ENCODE assay signal across 27 cellular contexts in genomic region chr6:141313986-141314385, GRCh38.
DNase-seq lines count a peak whose midpoint lies in the region; ATAC-seq and TF ChIP-seq lines count a peak whose summit lies in the region.
"Had no signal": no experiment of that assay in that cellular context is flagged by ENCODE, and none has a peak within 500 bp of the region (broad histone marks: within the 10 kb centered on the region; RNA-seq: fewer than 3 reads in every experiment).

No MANE protein-coding gene starts in this region.

- H3K4me3 ChIP-seq in ACC112 (ENCODE audit: low read depth, low read length): no peak overlapping the region
- H3K4me3 ChIP-seq: breast epithelium, pancreas, sigmoid colon, SJSA1, transverse colon had no signal

- H3K79me2 ChIP-seq in ACC112 (ENCODE audit: control insufficient read depth, insufficient read depth, low read length, unreplicated experiment): no peaks in the 10 kb centered on the region

- H3K36me3 ChIP-seq in ACC112 (ENCODE audit: insufficient read depth, low read length): no peaks in the 10 kb centered on the region
- H3K36me3 ChIP-seq: breast epithelium, pancreas, sigmoid colon, SJSA1, transverse colon had no signal

- peak; percentile 8 for DNase-seq in LHCN-M2 (ENCODE audit: low read depth)
- peak; percentile 32 for DNase-seq in SW480 (ENCODE audit: low spot score)
- no peak for DNase-seq in neural crest cell (ENCODE audit: low read depth, low spot score)
- no peak for DNase-seq in AML-193 (lab: John Stamatoyannopoulos, UW)
- DNase-seq in NCI-H748 (lab: John Stamatoyannopoulos, UW; ENCODE audit: unreplicated experiment): no peak
- no peak for DNase-seq in stimulated activated CD4-positive, alpha-beta T cell treated with anti-CD3 and anti-CD28 coated beads, Interleukin-2, amount 100 ng/mL, for 48 hours
- DNase-seq: activated CD4-positive, alpha-beta T cell treated with anti-CD3 and anti-CD28 coated beads, Interleukin-2, amount 10 ng/mL, durations not matched to agents 7 days and 5 days; activated effector memory CD4-positive, alpha-beta T cell treated with anti-CD3 and anti-CD28 coated beads, Interleukin-2, amount 50 U/mL, for 16 hours; CD8-positive, alpha-beta memory T cell; effector CD8-positive, alpha-beta T cell; GOT3; kidney; natural killer cell; NCI-H1105; NCI-H187 treated with DMSO at 0.1 percent for 48 hours; NCI-H774; pancreas; sigmoid colon; stimulated activated CD4-positive, alpha-beta T cell treated with anti-CD3 and anti-CD28 coated beads, Interleukin-12 subunit alpha, Interleukin-12 subunit beta, amount 100 ng/mL, for 4 hours; stimulated activated CD4-positive, alpha-beta T cell treated with anti-CD3 and anti-CD28 coated beads, Interleukin-4, amount 100 ng/mL, for 24 hours; transverse colon had no signal

- H3K4me1 Mint-ChIP-seq in neural crest cell: peaks cover 29% of the 10 kb centered on the region
- H3K4me1 Mint-ChIP-seq: activated CD4-positive, alpha-beta T cell treated with anti-CD3 and anti-CD28 coated beads, Interleukin-2, amount 10 ng/mL, durations not matched to agents 7 days and 5 days; natural killer cell had no signal

- no peaks in the 10 kb centered on the region for H3K27me3 Mint-ChIP-seq in neural crest cell (ENCODE audit: low read depth)
- H3K27me3 Mint-ChIP-seq: activated naive CD8-positive, alpha-beta T cell had no signal

- H3K9me3 Mint-ChIP-seq in neural crest cell: peaks cover 1% of the 10 kb centered on the region
- H3K9me3 Mint-ChIP-seq: activated CD4-positive, alpha-beta T cell treated with anti-CD3 and anti-CD28 coated beads, Interleukin-2, amount 10 ng/mL, durations not matched to agents 7 days and 5 days; CD8-positive, alpha-beta memory T cell; natural killer cell had no signal

- no peak for ATAC-seq in HG03139 (IDR thresholded peaks at IDR 0.05; ENCODE audit: unreplicated experiment)
- ATAC-seq: natural killer cell, pancreas, WTC11 had no signal

- peak overlapping the region; percentile 43 for H2AFZ ChIP-seq in ACC112 (ENCODE audit: low read length, unreplicated experiment)

- H3K27ac ChIP-seq in ACC112 (ENCODE audit: low read depth, low read length): no peak overlapping the region
- H3K27ac ChIP-seq: breast epithelium, pancreas, sigmoid colon, SJSA1, transverse colon had no signal

- H3K27ac Mint-ChIP-seq in neural crest cell (ENCODE audit: unreplicated experiment): peak overlapping the region; percentile 23
- H3K27ac Mint-ChIP-seq: activated CD4-positive, alpha-beta T cell treated with anti-CD3 and anti-CD28 coated beads, Interleukin-2, amount 10 ng/mL, durations not matched to agents 7 days and 5 days; activated naive CD8-positive, alpha-beta T cell; CD8-positive, alpha-beta memory T cell; natural killer cell; WTC11 had no signal

- no peaks in the 10 kb centered on the region for H3K27me3 ChIP-seq in ACC112 (ENCODE audit: insufficient read depth, low read length)
- H3K27me3 ChIP-seq: breast epithelium, pancreas, sigmoid colon, SJSA1, transverse colon had no signal

- TF ChIP-seq CTCF in neural crest cell (conservative IDR thresholded peaks at IDR 0.05): no peak

- H3K36me3 Mint-ChIP-seq in neural crest cell (ENCODE audit: low read depth): peaks cover 13% of the 10 kb centered on the region
- H3K36me3 Mint-ChIP-seq: activated naive CD8-positive, alpha-beta T cell; CD8-positive, alpha-beta memory T cell; natural killer cell had no signal

- H3K4me1 ChIP-seq in ACC112 (ENCODE audit: control insufficient read depth, insufficient read depth, low read length, unreplicated experiment): no peaks in the 10 kb centered on the region
- H3K4me1 ChIP-seq: breast epithelium, pancreas, sigmoid colon, transverse colon had no signal

- peak overlapping the region; percentile 20 for H3K4me3 Mint-ChIP-seq in neural crest cell
- H3K4me3 Mint-ChIP-seq: activated CD4-positive, alpha-beta T cell treated with anti-CD3 and anti-CD28 coated beads, Interleukin-2, amount 10 ng/mL, durations not matched to agents 7 days and 5 days; activated naive CD8-positive, alpha-beta T cell; CD8-positive, alpha-beta memory T cell; natural killer cell; WTC11 had no signal

Comparison
In these comparisons a context has a peak if more than half of its experiments do, and no peak if none do; other contexts are left out.
1. DNase-seq: peak in LHCN-M2 (single experiment) and SW480 (single experiment); none in neural crest cell (single experiment), AML-193 (0 of 2), NCI-H748 (single experiment) and stimulated activated CD4-positive, alpha-beta T cell treated with anti-CD3 and anti-CD28 coated beads, Interleukin-2, amount 100 ng/mL, for 48 hours (0 of 2).